In genomic region chr10:477620-478019, GRCh38 we compare ENCODE assay signal across 14 cellular contexts.
"Had no signal": no experiment of that assay in that cellular context is flagged by ENCODE, and none has a peak within 500 bp of the region (broad histone marks: within the 10 kb centered on the region; RNA-seq: fewer than 3 reads in every experiment).

No MANE protein-coding gene starts in this region.

- H3K27ac Mint-ChIP-seq: activated naive CD4-positive, alpha-beta T cell treated with anti-CD3 and anti-CD28 coated beads, Interleukin-2, amount 10 ng/mL, durations not matched to agents 7 days and 5 days; dendritic cell treated with granulocyte-macrophage colony-stimulating factor and Interleukin-4, amounts not matched to agents 40 ng/mL and 50 ng/mL, for 4 days had no signal

- H3K9ac ChIP-seq: neural progenitor cell had no signal

- H3K27me3 ChIP-seq: heart right ventricle, neural progenitor cell, ovary, tibial nerve, uterus had no signal

- H3K4me1 ChIP-seq: lower lobe of right lung, neural progenitor cell, uterus had no signal

- ATAC-seq: heart right ventricle, left colon, lower lobe of right lung had no signal

- H3K9me3 ChIP-seq: heart right ventricle, lower lobe of right lung, ovary, tibial nerve, uterus had no signal

- H3K4me3 Mint-ChIP-seq: activated naive CD4-positive, alpha-beta T cell treated with anti-CD3 and anti-CD28 coated beads, Interleukin-2, amount 10 ng/mL, durations not matched to agents 7 days and 5 days; dendritic cell treated with granulocyte-macrophage colony-stimulating factor and Interleukin-4, amounts not matched to agents 40 ng/mL and 50 ng/mL, for 4 days had no signal

- H3K27ac ChIP-seq: heart right ventricle, lower lobe of right lung, neural progenitor cell, ovary, uterus had no signal

- H3K36me3 ChIP-seq: lower lobe of right lung, neural progenitor cell, ovary, uterus had no signal

- DNase-seq: activated naive CD4-positive, alpha-beta T cell treated with anti-CD3 and anti-CD28 coated beads, Interleukin-2, amount 10 ng/mL, durations not matched to agents 7 days and 5 days; cerebellar nuclear complex; effector memory CD4-positive, alpha-beta T cell; heart right ventricle; left colon; lower lobe of right lung; ovary; stimulated activated CD4-positive, alpha-beta T cell treated with anti-CD3 and anti-CD28 coated beads, Interleukin-1b, Interleukin-23, amount 100 ng/mL, for 48 hours; substantia nigra; T1000; uterus had no signal

- H3K4me3 ChIP-seq: heart right ventricle, lower lobe of right lung, neural progenitor cell, ovary, tibial nerve, uterus had no signal
